12 cellular contexts compared by ENCODE assay signal in the genomic region with DNA sequence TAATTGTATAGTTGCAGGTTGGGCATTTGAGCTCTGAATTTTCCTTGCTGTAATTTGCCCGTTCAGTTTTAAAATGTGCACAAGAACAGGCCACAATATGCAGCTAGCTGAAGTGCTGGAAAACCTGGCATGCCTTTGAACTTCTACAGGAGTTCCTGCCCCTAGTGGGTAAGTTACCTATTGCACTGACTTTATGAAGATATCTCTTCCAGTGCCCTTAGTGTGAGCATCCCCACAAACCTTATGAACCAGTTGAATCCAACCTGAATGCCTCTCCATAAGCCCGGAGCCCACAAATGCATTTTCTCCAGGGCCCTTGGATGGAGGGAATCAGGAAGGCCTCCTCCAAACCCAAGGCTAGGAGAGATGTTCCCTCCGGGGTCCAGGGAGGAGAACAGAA.
DNase-seq lines count a peak whose midpoint lies in the region; ATAC-seq and TF ChIP-seq lines count a peak whose summit lies in the region.
"Had no signal": no experiment of that assay in that cellular context is flagged by ENCODE, and none has a peak within 500 bp of the region (broad histone marks: within the 10 kb centered on the region; RNA-seq: fewer than 3 reads in every experiment).

No MANE protein-coding gene starts in this region.

- no peaks in the 10 kb centered on the region for H3K79me2 ChIP-seq in neural progenitor cell (ENCODE audit: low read depth)

- ATAC-seq in GM19324 (IDR thresholded peaks at IDR 0.05; ENCODE audit: low FRiP score, unreplicated experiment) = no peak
- ATAC-seq in HG02610 (IDR thresholded peaks at IDR 0.05; ENCODE audit: unreplicated experiment) = no peak
- ATAC-seq: activated CD4-positive, CD25-positive, alpha-beta regulatory T cell treated with anti-CD3 and anti-CD28 coated beads, Interleukin-2, amount 50 U/mL, for 24 hours had no signal

- no peak overlapping the region for H3K4me2 ChIP-seq in neural progenitor cell

- TF ChIP-seq CTCF in brain (conservative IDR thresholded peaks at IDR 0.05) = peak; percentile 19 to 37
- TF ChIP-seq CTCF in neural progenitor cell (IDR thresholded peaks at IDR 0.05) = peak; percentile 28

- DNase-seq in NCI-H2081 (lab: John Stamatoyannopoulos, UW) (peak; percentile 5 to 23), NCI-H2081 treated with DMSO at 0.1 percent for 48 hours (lab: John Stamatoyannopoulos, UW) (no peak), M059J (ENCODE audit: low read depth) (peak; percentile 50), neural progenitor cell (ENCODE audit: low spot score) (peak; percentile 14), SKM-1 (lab: John Stamatoyannopoulos, UW; ENCODE audit: unreplicated experiment) (no peak)
- DNase-seq: CD8-positive, alpha-beta memory T cell; foreskin melanocyte; stimulated activated CD4-positive, alpha-beta T cell treated with anti-CD3 and anti-CD28 coated beads, Interleukin-2, amount 100 ng/mL, for 24 hours had no signal

- no peaks in the 10 kb centered on the region for H3K27me3 ChIP-seq in neural progenitor cell

- H3K9me3 Mint-ChIP-seq in brain (no peaks in the 10 kb centered on the region), neural progenitor cell (no peaks in the 10 kb centered on the region)
- H3K9me3 Mint-ChIP-seq: CD8-positive, alpha-beta memory T cell had no signal

- no peak overlapping the region for H2AFZ ChIP-seq in neural progenitor cell (replicated peaks)

- H3K4me3 Mint-ChIP-seq in brain (no peak overlapping the region), neural progenitor cell (no peak overlapping the region)
- H3K4me3 Mint-ChIP-seq: CD8-positive, alpha-beta memory T cell had no signal

- no peaks in the 10 kb centered on the region for H3K9me3 ChIP-seq in neural progenitor cell (ENCODE audit: low read depth)

- no peaks in the 10 kb centered on the region for H3K27me3 Mint-ChIP-seq in brain
- H3K27me3 Mint-ChIP-seq in neural progenitor cell (ENCODE audit: insufficient read depth, low read depth) = no peaks in the 10 kb centered on the region
- H3K27me3 Mint-ChIP-seq: CD8-positive, alpha-beta memory T cell had no signal

- no peak overlapping the region for H3K27ac ChIP-seq in neural progenitor cell

- no peaks in the 10 kb centered on the region for H4K20me1 ChIP-seq in neural progenitor cell (ENCODE audit: low read depth)

- no peaks in the 10 kb centered on the region for H3K4me1 ChIP-seq in neural progenitor cell

- H3K4me1 Mint-ChIP-seq in brain (peaks cover 31% of the 10 kb centered on the region), neural progenitor cell (no peaks in the 10 kb centered on the region)

- H3K4me3 ChIP-seq in neural progenitor cell = no peak overlapping the region

- no peak overlapping the region for H3K9ac ChIP-seq in neural progenitor cell

- peaks cover 3% of the 10 kb centered on the region for H3K36me3 Mint-ChIP-seq in brain
- peaks cover 7% of the 10 kb centered on the region for H3K36me3 Mint-ChIP-seq in neural progenitor cell

- H3F3A ChIP-seq in neural progenitor cell (ENCODE audit: low read depth) = peaks cover 9% of the 10 kb centered on the region

- H3K36me3 ChIP-seq in neural progenitor cell = no peaks in the 10 kb centered on the region

- H3K27ac Mint-ChIP-seq in brain = no peak overlapping the region
- no peak overlapping the region for H3K27ac Mint-ChIP-seq in neural progenitor cell
- H3K27ac Mint-ChIP-seq: CD8-positive, alpha-beta memory T cell had no signal

Comparison
In these comparisons a context has a peak if more than half of its experiments do, and no peak if none do; other contexts are left out.
1. DNase-seq: peak in NCI-H2081 (2 of 2), M059J (single experiment) and neural progenitor cell (single experiment); none in NCI-H2081 treated with DMSO at 0.1 percent for 48 hours (single experiment) and SKM-1 (single experiment).